Comparison of ENCODE assay signal across 25 cellular contexts in the genomic region with DNA sequence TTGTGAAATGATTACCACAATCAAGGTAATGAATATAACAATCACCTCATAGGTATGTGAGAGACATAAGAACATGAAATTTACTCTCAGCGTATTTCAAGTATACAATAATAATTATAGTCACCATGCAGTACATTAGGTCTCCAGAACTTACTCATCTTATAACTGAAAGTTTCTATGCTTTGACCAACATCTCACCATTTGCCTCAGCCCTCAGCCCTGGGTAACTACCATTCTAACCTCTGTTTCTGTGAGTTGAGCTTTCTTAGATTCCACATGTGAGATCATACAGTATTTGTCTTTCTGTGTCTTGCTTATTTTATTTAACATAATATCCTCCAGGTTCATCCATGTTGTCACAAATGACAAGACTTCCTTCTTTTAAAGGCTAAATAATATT.
"Had no signal": no experiment of that assay in that cellular context is flagged by ENCODE, and none has a peak within 500 bp of the region (broad histone marks: within the 10 kb centered on the region; RNA-seq: fewer than 3 reads in every experiment).

No MANE protein-coding gene starts in this region.

- H3K4me1 Mint-ChIP-seq: activated CD4-positive, alpha-beta T cell treated with anti-CD3 and anti-CD28 coated beads, Interleukin-2, amount 10 ng/mL, durations not matched to agents 7 days and 5 days; activated naive CD4-positive, alpha-beta T cell treated with anti-CD3 and anti-CD28 coated beads, Interleukin-2, amount 10 ng/mL, durations not matched to agents 7 days and 5 days had no signal

- H3K4me3 Mint-ChIP-seq: activated CD4-positive, alpha-beta T cell treated with anti-CD3 and anti-CD28 coated beads, Interleukin-2, amount 10 ng/mL, durations not matched to agents 7 days and 5 days; activated CD8-positive, alpha-beta T cell treated with anti-CD3 and anti-CD28 coated beads for 36 hours; activated naive CD4-positive, alpha-beta T cell treated with anti-CD3 and anti-CD28 coated beads, Interleukin-2, amount 10 ng/mL, durations not matched to agents 7 days and 5 days; activated naive CD8-positive, alpha-beta T cell; activated T-cell treated with anti-CD3 and anti-CD28 coated beads, Interleukin-2, amount 50 U/mL, for 4 hours; effector memory CD8-positive, alpha-beta T cell had no signal

- ATAC-seq: activated CD8-positive, alpha-beta T cell treated with anti-CD3 and anti-CD28 coated beads for 36 hours; activated T-cell treated with anti-CD3 and anti-CD28 coated beads, Interleukin-2, amount 50 U/mL, for 4 hours; body of pancreas; effector memory CD8-positive, alpha-beta T cell; foreskin keratinocyte; gastrocnemius medialis; heart left ventricle had no signal

- H3K27ac Mint-ChIP-seq: activated CD4-positive, alpha-beta T cell treated with anti-CD3 and anti-CD28 coated beads, Interleukin-2, amount 10 ng/mL, durations not matched to agents 7 days and 5 days; activated CD8-positive, alpha-beta T cell treated with anti-CD3 and anti-CD28 coated beads for 36 hours; activated naive CD4-positive, alpha-beta T cell treated with anti-CD3 and anti-CD28 coated beads, Interleukin-2, amount 10 ng/mL, durations not matched to agents 7 days and 5 days; activated naive CD8-positive, alpha-beta T cell; effector memory CD8-positive, alpha-beta T cell had no signal

- H3K27me3 Mint-ChIP-seq: activated CD4-positive, alpha-beta T cell treated with anti-CD3 and anti-CD28 coated beads, Interleukin-2, amount 10 ng/mL, durations not matched to agents 7 days and 5 days; activated CD8-positive, alpha-beta T cell treated with anti-CD3 and anti-CD28 coated beads for 36 hours; activated naive CD4-positive, alpha-beta T cell treated with anti-CD3 and anti-CD28 coated beads, Interleukin-2, amount 10 ng/mL, durations not matched to agents 7 days and 5 days; activated naive CD8-positive, alpha-beta T cell; effector memory CD8-positive, alpha-beta T cell had no signal

- DNase-seq: activated CD4-positive, alpha-beta T cell treated with anti-CD3 and anti-CD28 coated beads for 4 hours; activated CD4-positive, alpha-beta T cell treated with anti-CD3 and anti-CD28 coated beads, Interleukin-2, amount 10 ng/mL, durations not matched to agents 7 days and 5 days; activated CD4-positive, alpha-beta T cell treated with anti-CD3 and anti-CD28 coated beads, Interleukin-2, amount 50 U/mL, for 4 hours; activated CD4-positive, CD25-positive, alpha-beta regulatory T cell; activated CD4-positive, CD25-positive, alpha-beta regulatory T cell treated with anti-CD3 and anti-CD28 coated beads, Interleukin-2, amount 50 U/mL, for 72 hours; activated CD8-positive, alpha-beta memory T cell treated with anti-CD3 and anti-CD28 coated beads for 24 hours; activated CD8-positive, alpha-beta T cell treated with anti-CD3 and anti-CD28 coated beads for 36 hours; activated effector memory CD4-positive, alpha-beta T cell treated with anti-CD3 and anti-CD28 coated beads, Interleukin-2, amount 50 U/mL, for 16 hours; activated naive CD4-positive, alpha-beta T cell treated with anti-CD3 and anti-CD28 coated beads, Interleukin-2, amount 10 ng/mL, durations not matched to agents 7 days and 5 days; activated T-cell treated with anti-CD3 and anti-CD28 coated beads, Interleukin-2, amount 50 U/mL, for 4 hours; amniotic stem cell; anterior cingulate cortex; body of pancreas; caudate nucleus; cortex of kidney; dermis blood vessel endothelial cell; effector CD4-positive, alpha-beta T cell; effector memory CD8-positive, alpha-beta T cell; erythroblast; foreskin keratinocyte; gastrocnemius medialis; glutamatergic neuron; heart left ventricle had no signal

- H3K9me3 Mint-ChIP-seq: activated CD4-positive, alpha-beta T cell treated with anti-CD3 and anti-CD28 coated beads, Interleukin-2, amount 10 ng/mL, durations not matched to agents 7 days and 5 days; activated CD8-positive, alpha-beta T cell treated with anti-CD3 and anti-CD28 coated beads for 36 hours; activated naive CD4-positive, alpha-beta T cell treated with anti-CD3 and anti-CD28 coated beads, Interleukin-2, amount 10 ng/mL, durations not matched to agents 7 days and 5 days; activated T-cell treated with anti-CD3 and anti-CD28 coated beads, Interleukin-2, amount 50 U/mL, for 4 hours; effector memory CD8-positive, alpha-beta T cell had no signal

- H3K4me3 ChIP-seq: body of pancreas, esophagus muscularis mucosa, gastrocnemius medialis, heart left ventricle had no signal
